Comparison of ENCODE assay signal across 8 cellular contexts in the genomic region with DNA sequence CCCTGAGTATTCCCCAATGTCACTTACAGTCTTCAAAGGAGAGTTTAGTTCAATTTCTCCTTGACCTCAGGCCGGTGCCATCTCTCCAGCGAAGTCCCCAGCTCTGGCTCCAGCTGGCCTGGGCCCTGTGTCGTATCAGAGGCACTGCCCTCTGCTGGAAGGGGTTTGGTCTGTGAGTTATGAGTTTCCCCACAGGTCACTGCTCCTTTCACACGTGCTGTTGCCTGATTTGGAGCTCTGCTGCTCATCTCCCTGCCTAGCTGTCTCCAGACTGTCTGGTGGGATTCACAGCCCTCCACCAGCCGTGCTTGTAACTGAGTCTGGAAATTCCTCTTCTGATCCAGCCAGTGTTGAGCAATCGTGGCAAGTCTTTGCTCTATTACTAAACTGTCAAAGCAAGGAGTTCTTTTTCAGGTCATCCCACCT. TPM values are rescaled to one million over a fixed set of nuclear protein-coding genes. Genes with fewer than 3 reads are reported as not detected.
DNase-seq lines count a peak whose midpoint lies in the region; ATAC-seq and TF ChIP-seq lines count a peak whose summit lies in the region.

A gene (minus strand): TSS at position 105 of the 426 bp plus-strand sequence. CDS start 2,179 bp downstream, outside the sequence.

- peaks cover 0 to 13% of the 10 kb centered on the region in 2 donors for H3K4me1 ChIP-seq in right atrium auricular region
- H3K4me1 ChIP-seq in psoas muscle: peaks cover 9% of the 10 kb centered on the region

- no peaks in the 10 kb centered on the region for H3K27me3 ChIP-seq in right atrium auricular region
- peaks cover 0 to 8% (median 0%) of the 10 kb centered on the region in 3 donors for H3K27me3 ChIP-seq in psoas muscle (ENCODE audit: insufficient read depth in 3 of 3, low read length in 2 of 3)

- 2 to 12% (median 3%) methylated on average over 5 to 6 of the region's 6 CpGs for WGBS in psoas muscle, 3 donors

- DNase-seq in GM13976 (ENCODE audit: low spot score) (peak; percentile 58), NCI-H1105 treated with DMSO at 0.1 percent for 48 hours (lab: John Stamatoyannopoulos, UW) (peak; percentile 44), T-helper 1 cell (peak; percentile 25 to 66 (median 37)), anterior cingulate cortex (lab: John Stamatoyannopoulos, UW) (peak in 53 of 58 donors; percentile 0 to 68 (median 22)), right atrium auricular region (ENCODE audit: low spot score) (peak; percentile 80), psoas muscle (peak; percentile 77 to 83), OCI-M2 (lab: John Stamatoyannopoulos, UW; ENCODE audit: unreplicated experiment) (no peak)

- H3K4me3 ChIP-seq in right atrium auricular region: peak within 1 kb of the TSS; percentile 74 to 76
- peak within 1 kb of the TSS; percentile 82 for H3K4me3 ChIP-seq in psoas muscle

- H3K36me3 ChIP-seq in right atrium auricular region (no peaks in the 10 kb centered on the region), psoas muscle (ENCODE audit: insufficient read depth in 1 of 2, low read depth in 1 of 2) (peaks cover 0 to 2% of the 10 kb centered on the region in 2 donors)

- peak; percentile 56 for ATAC-seq in HG02763 (IDR thresholded peaks at IDR 0.05; ENCODE audit: unreplicated experiment)
- peak; percentile 81 to 90 (median 88) for ATAC-seq in psoas muscle

- in situ Hi-C loops in GM13976 (cut with MboI; ENCODE audit: low sequenced_read_pairs, unreplicated experiment): loop anchor here (10.0 kb wide), 2 partner anchors 195 to 375 kb away; a partner anchor contains a TSS

- TF ChIP-seq CTCF in GM13976 (IDR thresholded peaks at IDR 0.05; ENCODE audit: borderline replicate concordance, control extremely low read depth, extremely low read depth, insufficient read depth, missing control alignments): peak; percentile 48
- peak in 1 of 2 donors; percentile 72 for TF ChIP-seq CTCF in right atrium auricular region (IDR thresholded peaks at IDR 0.05)
- peak; percentile 55 for TF ChIP-seq CTCF in psoas muscle (IDR thresholded peaks at IDR 0.05)

- no peaks in the 10 kb centered on the region for H3K9me3 ChIP-seq in right atrium auricular region
- no peaks in the 10 kb centered on the region for H3K9me3 ChIP-seq in psoas muscle

- intact Hi-C loops in psoas muscle (cut with DNase I): loop anchor here in 1 of 2 donors (2.0 kb wide), 1 partner anchor 127 kb away; no protein-coding TSS in a partner anchor

- H3K27ac ChIP-seq in right atrium auricular region: peak within 1 kb of the TSS; percentile 91 to 93
- peak within 1 kb of the TSS; percentile 93 for H3K27ac ChIP-seq in psoas muscle

RNA-seq across cellular contexts. Expression of the gene that starts here (rescaled TPM):
- 10 to 100 TPM; 10.8 to 11.5 TPM for total RNA-seq in right atrium auricular region
- 10 to 100 TPM; 16.6 to 25.7 (median 23.3) TPM for total RNA-seq in psoas muscle
- polyA plus RNA-seq in psoas muscle: 10 to 100 TPM in 2 of 3 donors, 1 to 10 TPM in 1; 9.6 to 22.2 (median 15.0) TPM
